Comparison of ENCODE assay signal across 22 cellular contexts in genomic region chr15:47414207-47414606, GRCh38.
"Had no signal": no experiment of that assay in that cellular context is flagged by ENCODE, and none has a peak within 500 bp of the region (broad histone marks: within the 10 kb centered on the region; RNA-seq: fewer than 3 reads in every experiment).

No MANE protein-coding gene starts in this region.

- H3K36me3 ChIP-seq: colonic mucosa, esophagus muscularis mucosa, gastrocnemius medialis, lower lobe of right lung, prostate gland, right atrium auricular region, stomach, tibial artery, upper lobe of right lung, uterus had no signal

- H3K27me3 ChIP-seq: colonic mucosa, esophagus muscularis mucosa, gastrocnemius medialis, right atrium auricular region, stomach, tibial artery, upper lobe of right lung, uterus had no signal

- ATAC-seq: gastrocnemius medialis; left ventricle myocardium superior; lower lobe of right lung; naive thymus-derived CD8-positive, alpha-beta T cell; sciatic nerve; stimulated activated effector memory CD8-positive, alpha-beta T cell treated with anti-CD3 and anti-CD28 coated beads, Interleukin-12 subunit alpha, Interleukin-12 subunit beta, amount 100 ng/mL, for 72 hours; upper lobe of right lung had no signal

- H3K9me3 ChIP-seq: colonic mucosa, esophagus muscularis mucosa, gastrocnemius medialis, lower lobe of right lung, prostate gland, right atrium auricular region, stomach, tibial artery, upper lobe of right lung, uterus had no signal

- H3K4me3 ChIP-seq: colonic mucosa, esophagus muscularis mucosa, gastrocnemius medialis, lower lobe of right lung, prostate gland, right atrium auricular region, stomach, tibial artery, upper lobe of right lung, uterus had no signal

- H3K4me1 ChIP-seq: colonic mucosa, lower lobe of right lung, prostate gland, uterus had no signal

- DNase-seq: colonic mucosa; effector CD8-positive, alpha-beta T cell; endodermal cell; gastrocnemius medialis; head of caudate nucleus; left ventricle myocardium superior; lower lobe of right lung; naive thymus-derived CD8-positive, alpha-beta T cell; nephron progenitor cell; nucleus accumbens; stimulated activated CD4-positive, alpha-beta T cell treated with anti-CD3 and anti-CD28 coated beads, Interleukin-2, amount 100 ng/mL, for 24 hours; stimulated activated CD4-positive, alpha-beta T cell treated with anti-CD3 and anti-CD28 coated beads, Interleukin-4, amount 100 ng/mL, for 24 hours; stimulated activated naive CD4-positive, alpha-beta T cell treated with Interleukin-2 at 50 U/mL for 16 hours; stomach; tibial artery; upper lobe of right lung; uterus had no signal

- H3K27ac ChIP-seq: colonic mucosa, esophagus muscularis mucosa, gastrocnemius medialis, lower lobe of right lung, prostate gland, right atrium auricular region, stomach, tibial artery, upper lobe of right lung, uterus had no signal
